ENCODE assay signal across 8 cellular contexts in the genomic region with DNA sequence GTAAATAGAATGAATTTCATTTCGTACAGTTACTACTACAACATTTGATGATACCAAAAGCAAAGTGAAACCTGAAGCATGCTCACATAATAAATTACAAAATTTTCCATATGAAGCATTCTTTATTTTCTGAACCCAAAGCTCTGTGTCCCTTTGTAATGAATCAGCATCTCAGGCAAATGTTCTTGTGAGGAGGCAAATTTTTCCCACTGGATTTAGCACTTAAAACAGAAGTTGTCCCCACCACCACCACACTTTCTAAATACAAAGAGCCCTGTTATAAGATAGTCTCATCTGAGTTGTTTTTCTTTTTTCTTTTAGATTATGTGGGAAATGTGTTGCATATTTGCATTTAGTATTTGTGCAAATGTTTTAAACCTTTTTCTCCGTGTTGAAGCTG.
DNase-seq lines count a peak whose midpoint lies in the region; ATAC-seq and TF ChIP-seq lines count a peak whose summit lies in the region.

No MANE protein-coding gene starts in this region.

- H3K4me3 ChIP-seq in GM12864 (ENCODE audit: low read depth, low read length) (peak overlapping the region; percentile 57), KMS-11 (IDR thresholded peaks at IDR 0.05; ENCODE audit: insufficient read depth, low read depth, low read length) (no peak overlapping the region), mononuclear cell (ENCODE audit: low read length) (peak overlapping the region; percentile 47)

- H4K20me1 ChIP-seq in KMS-11 (ENCODE audit: insufficient read depth), result no peaks in the 10 kb centered on the region

- peak overlapping the region; percentile 67 for H3K4me2 ChIP-seq in KMS-11

- TF ChIP-seq CTCF in GM12864 (IDR thresholded peaks at IDR 0.05; ENCODE audit: low read depth, low read length, missing control alignments) (no peak), KMS-11 (conservative IDR thresholded peaks at IDR 0.05; ENCODE audit: low read depth, low read length) (no peak)

- H3K27me3 ChIP-seq in KMS-11 (ENCODE audit: insufficient read depth, low read depth), result no peaks in the 10 kb centered on the region
- H3K27me3 ChIP-seq in mononuclear cell (ENCODE audit: insufficient read depth, low read length), result no peaks in the 10 kb centered on the region

- ATAC-seq in HG03196 (IDR thresholded peaks at IDR 0.05; ENCODE audit: unreplicated experiment) (no peak), GM19467 (IDR thresholded peaks at IDR 0.05; ENCODE audit: unreplicated experiment) (no peak), HG02884 (IDR thresholded peaks at IDR 0.05; ENCODE audit: unreplicated experiment) (no peak), GM18519 (IDR thresholded peaks at IDR 0.05; ENCODE audit: low FRiP score, unreplicated experiment) (no peak)

- peak overlapping the region; percentile 16 for H3K27ac ChIP-seq in KMS-11

- peak overlapping the region; percentile 56; the same call in 1 of the 2 replicates for H3K9ac ChIP-seq in KMS-11

- peak overlapping the region; percentile 82 for H2AFZ ChIP-seq in KMS-11 (ENCODE audit: low read depth)

- H3K4me1 ChIP-seq in KMS-11 (ENCODE audit: low read depth, poor library complexity, severe bottlenecking) (peaks cover 11% of the 10 kb centered on the region), mononuclear cell (ENCODE audit: insufficient read depth, low read length) (peaks cover 4% of the 10 kb centered on the region)

- H3K36me3 ChIP-seq in KMS-11 (ENCODE audit: insufficient read depth), result no peaks in the 10 kb centered on the region

- DNase-seq in GM12864 (ENCODE audit: low read depth) (no peak), cerebellar cortex (ENCODE audit: low spot score) (peak; percentile 58)

- no peaks in the 10 kb centered on the region for H3K79me2 ChIP-seq in KMS-11 (ENCODE audit: insufficient read depth, low read depth)

- H3K9me3 ChIP-seq in mononuclear cell (ENCODE audit: low read depth, low read length), result no peaks in the 10 kb centered on the region
